8 cellular contexts compared by ENCODE assay signal in genomic region chr6:169368200-169368599, GRCh38.
"Had no signal": no experiment of that assay in that cellular context is flagged by ENCODE, and none has a peak within 500 bp of the region (broad histone marks: within the 10 kb centered on the region; RNA-seq: fewer than 3 reads in every experiment).

No MANE protein-coding gene starts in this region.

- H2AFZ ChIP-seq: GM23338 had no signal

- H3K27ac ChIP-seq: HL-60 had no signal

- H3K4me3 Mint-ChIP-seq: GM23338, H9, HFFc6, IgD-negative memory B cell had no signal

- H3K27ac Mint-ChIP-seq: GM23338, H9, HFFc6, IgD-negative memory B cell had no signal

- H3K9me3 Mint-ChIP-seq: HFFc6 had no signal

- H3K4me3 ChIP-seq: GM23338 had no signal

- ATAC-seq: GM23338, HepG2 had no signal

- H3K4me2 ChIP-seq: GM23338 had no signal

- DNase-seq: H9, HCEC 1CT, HFFc6, KBM-7 had no signal

- H3K36me3 Mint-ChIP-seq: IgD-negative memory B cell had no signal

- H3K27me3 Mint-ChIP-seq: IgD-negative memory B cell had no signal
